8 cellular contexts compared by ENCODE assay signal in genomic region chr3:15859507-15860013, GRCh38.
DNase-seq lines count a peak whose midpoint lies in the region; ATAC-seq, FAIRE-seq and TF ChIP-seq lines count a peak whose summit lies in the region.

No MANE protein-coding gene starts in this region.

- peaks cover 0 to 23% (median 7%) of the 10 kb centered on the region in 4 donors for H3K4me1 ChIP-seq in right lobe of liver

- H3K4me1 Mint-ChIP-seq in dendritic cell treated with granulocyte-macrophage colony-stimulating factor and Interleukin-4, amounts not matched to agents 40 ng/mL and 50 ng/mL, for 4 days (ENCODE audit: low read depth), result no peaks in the 10 kb centered on the region

- CTCF ChIA-PET in BJ (lab: Yijun Ruan, JAX), result no interaction called here

- peak; percentile 53 for TF ChIP-seq POLR2A in right lobe of liver (IDR thresholded peaks at IDR 0.05)

- peak overlapping the region; percentile 75 for H3K27ac Mint-ChIP-seq in dendritic cell treated with granulocyte-macrophage colony-stimulating factor and Interleukin-4, amounts not matched to agents 40 ng/mL and 50 ng/mL, for 4 days

- H3K36me3 ChIP-seq in BJ (ENCODE audit: control insufficient read depth, insufficient read depth, low read length) (no peaks in the 10 kb centered on the region), right lobe of liver (no peaks in the 10 kb centered on the region)

- peak overlapping the region; percentile 79 to 89 (median 88) for H3K27ac ChIP-seq in right lobe of liver

- peak; percentile 83 for ATAC-seq in HG03439 (IDR thresholded peaks at IDR 0.05; ENCODE audit: unreplicated experiment)
- ATAC-seq in right lobe of liver, result peak; percentile 83 to 91 (median 86)

- no peak for DNase-seq in BJ (ENCODE audit: low read depth)
- DNase-seq in GM19239 (ENCODE audit: insufficient read length, low spot score), result peak; percentile 73
- DNase-seq in NCI-H524 treated with DMSO at 0.1 percent for 48 hours (lab: John Stamatoyannopoulos, UW), result peak; percentile 60
- peak; percentile 72 for DNase-seq in activated CD4-positive, alpha-beta T cell treated with anti-CD3 and anti-CD28 coated beads, Interleukin-2, amount 50 U/mL, for 1 hour
- peak; percentile 88 to 89 (median 89) for DNase-seq in right lobe of liver
- DNase-seq in stimulated activated CD4-positive, alpha-beta T cell treated with anti-CD3 and anti-CD28 coated beads, Interleukin-4, amount 100 ng/mL, for 1 hour, result peak; percentile 83

- intact Hi-C loops in dendritic cell treated with granulocyte-macrophage colony-stimulating factor and Interleukin-4, amounts not matched to agents 40 ng/mL and 50 ng/mL, for 4 days (cut with micrococcal nuclease), result no loop called here
- intact Hi-C loops in right lobe of liver (cut with DNase I), result no loop called here

- H3K27me3 ChIP-seq in BJ (ENCODE audit: control insufficient read depth, insufficient read depth, low read length) (no peaks in the 10 kb centered on the region), right lobe of liver (no peaks in the 10 kb centered on the region)

- POLR2A ChIA-PET in BJ (lab: Charles Lee), result no interaction called here

- no peak for FAIRE-seq in GM19239 (lab: Jason Lieb, UNC)

- H3K4me3 Mint-ChIP-seq in dendritic cell treated with granulocyte-macrophage colony-stimulating factor and Interleukin-4, amounts not matched to agents 40 ng/mL and 50 ng/mL, for 4 days, result peak overlapping the region; percentile 85

- H3K4me3 ChIP-seq in BJ (ENCODE audit: low read depth, low read length), result peak overlapping the region; percentile 96
- H3K4me3 ChIP-seq in right lobe of liver, result peak overlapping the region; percentile 85 to 87 (median 86)

- under 1% methylated on average over 46 of the region's 73 CpGs for WGBS in right lobe of liver (ENCODE audit: insufficient coverage, low coverage, low lambda C conversion rate, missing lambda C conversion rate)

- no peaks in the 10 kb centered on the region for H3K9me3 Mint-ChIP-seq in dendritic cell treated with granulocyte-macrophage colony-stimulating factor and Interleukin-4, amounts not matched to agents 40 ng/mL and 50 ng/mL, for 4 days

- H3K9me3 ChIP-seq in right lobe of liver, result no peaks in the 10 kb centered on the region

- H3K27me3 Mint-ChIP-seq in dendritic cell treated with granulocyte-macrophage colony-stimulating factor and Interleukin-4, amounts not matched to agents 40 ng/mL and 50 ng/mL, for 4 days, result peaks cover 23% of the 10 kb centered on the region

- H3K36me3 Mint-ChIP-seq in dendritic cell treated with granulocyte-macrophage colony-stimulating factor and Interleukin-4, amounts not matched to agents 40 ng/mL and 50 ng/mL, for 4 days (ENCODE audit: low read depth), result peaks cover 7% of the 10 kb centered on the region

- TF ChIP-seq CTCF in BJ (IDR thresholded peaks at IDR 0.05; ENCODE audit: insufficient read depth, low read depth, low read length) (no peak), right lobe of liver (IDR thresholded peaks at IDR 0.05) (no peak)
